Comparison of ENCODE assay signal across 27 cellular contexts in genomic region chr2:62222674-62223073, GRCh38. TPM values are rescaled to one million over a fixed set of nuclear protein-coding genes. Genes with fewer than 3 reads are reported as not detected.
A peak's percentile ranks its signal among the peaks of the same experiment; 100 is the strongest.
DNase-seq lines count a peak whose midpoint lies in the region; ATAC-seq, FAIRE-seq and TF ChIP-seq lines count a peak whose summit lies in the region.
"Had no signal": no experiment of that assay in that cellular context is flagged by ENCODE, and none has a peak within 500 bp of the region (broad histone marks: within the 10 kb centered on the region; RNA-seq: fewer than 3 reads in every experiment).

No MANE protein-coding gene starts in this region.

- no peaks in the 10 kb centered on the region for H3K36me3 ChIP-seq in mucosa of descending colon (ENCODE audit: low read depth)
- H3K36me3 ChIP-seq in gastroesophageal sphincter: peaks cover 0 to 31% of the 10 kb centered on the region in 2 donors
- H3K36me3 ChIP-seq in GM23338 (ENCODE audit: insufficient read depth): peaks cover 12% of the 10 kb centered on the region; the same call in 1 of the 2 replicates
- H3K36me3 ChIP-seq: uterus had no signal

- H3F3A ChIP-seq in GM23338 (replicated peaks; ENCODE audit: low read depth): peaks cover 4% of the 10 kb centered on the region; the same call in 1 of the 2 replicates

- FAIRE-seq in GM12891 (lab: Jason Lieb, UNC): peak; percentile 80
- FAIRE-seq: A549 had no signal

- peaks cover 22% of the 10 kb centered on the region for H4K20me1 ChIP-seq in GM23338 (replicated peaks; ENCODE audit: insufficient read depth)

- H3K27ac Mint-ChIP-seq in activated T-helper 1 cell treated with anti-CD3 and anti-CD28 coated beads, Interleukin-12 subunit alpha, Interleukin-12 subunit beta, Interleukin-2, Interleukin-4 antibody, amounts not matched to agents 30 ng/mL and 10 ng/mL and 1 ng/mL, durations not matched to agents 14 hours and 24 hours and 36 hours: peak overlapping the region; percentile 67
- no peak overlapping the region for H3K27ac Mint-ChIP-seq in GM23338
- H3K27ac Mint-ChIP-seq: brain; stimulated activated memory B cell treated with anti-CD40 and anti-IgM and Interleukin-4, amounts not matched to agents 10 μg/mL and 1 μg/mL and 100 μg/mL, for 72 hours had no signal

- no peak for TF ChIP-seq EP300 in gastroesophageal sphincter (IDR thresholded peaks at IDR 0.05)

- H3K9me3 ChIP-seq in mucosa of descending colon: no peaks in the 10 kb centered on the region
- H3K9me3 ChIP-seq in gastroesophageal sphincter: no peaks in the 10 kb centered on the region
- H3K9me3 ChIP-seq: adrenal gland, testis, uterus had no signal

- H3K4me2 ChIP-seq in GM23338: no peak overlapping the region
- H3K4me2 ChIP-seq: A549, hepatocyte had no signal

- intact Hi-C loops in activated T-helper 1 cell treated with anti-CD3 and anti-CD28 coated beads, Interleukin-12 subunit alpha, Interleukin-12 subunit beta, Interleukin-2, Interleukin-4 antibody, amounts not matched to agents 30 ng/mL and 10 ng/mL and 1 ng/mL, durations not matched to agents 14 hours and 24 hours and 36 hours (cut with micrococcal nuclease): no loop called here
- intact Hi-C loops in mucosa of descending colon (cut with DNase I, micrococcal nuclease): no loop called here

- H3K27ac ChIP-seq in gastroesophageal sphincter: no peak overlapping the region
- H3K27ac ChIP-seq in GM23338 (ENCODE audit: low read depth): no peak overlapping the region
- H3K27ac ChIP-seq: A549, adrenal gland, foreskin keratinocyte, hepatocyte, testis, uterus had no signal

- WGBS in gastroesophageal sphincter (ENCODE audit: low coverage in 1 of 2), 2 donors: 77 to 97% methylated on average over 4 to 7 of the region's 8 CpGs

- no peaks in the 10 kb centered on the region for H3K27me3 ChIP-seq in gastroesophageal sphincter
- H3K27me3 ChIP-seq in GM23338 (ENCODE audit: insufficient read depth): no peaks in the 10 kb centered on the region
- H3K27me3 ChIP-seq: adrenal gland, foreskin keratinocyte, hepatocyte, testis, uterus had no signal

- peaks cover 3% of the 10 kb centered on the region for H3K9me3 Mint-ChIP-seq in activated T-helper 1 cell treated with anti-CD3 and anti-CD28 coated beads, Interleukin-12 subunit alpha, Interleukin-12 subunit beta, Interleukin-2, Interleukin-4 antibody, amounts not matched to agents 30 ng/mL and 10 ng/mL and 1 ng/mL, durations not matched to agents 14 hours and 24 hours and 36 hours
- peaks cover 12% of the 10 kb centered on the region; the same call in 2 of the 3 replicates for H3K9me3 Mint-ChIP-seq in GM23338

- peaks cover 52% of the 10 kb centered on the region for H3K36me3 Mint-ChIP-seq in activated T-helper 1 cell treated with anti-CD3 and anti-CD28 coated beads, Interleukin-12 subunit alpha, Interleukin-12 subunit beta, Interleukin-2, Interleukin-4 antibody, amounts not matched to agents 30 ng/mL and 10 ng/mL and 1 ng/mL, durations not matched to agents 14 hours and 24 hours and 36 hours (ENCODE audit: low read depth)
- H3K36me3 Mint-ChIP-seq in GM23338 (ENCODE audit: low read depth): peaks cover 69% of the 10 kb centered on the region

- TF ChIP-seq POLR2A in GM12891 (IDR thresholded peaks at IDR 0.05; ENCODE audit: low read depth, low read length) (no peak), gastroesophageal sphincter (IDR thresholded peaks at IDR 0.05) (no peak)

- ATAC-seq in mucosa of descending colon: peak; percentile 27
- no peak for ATAC-seq in gastroesophageal sphincter
- no peak for ATAC-seq in GM23338
- ATAC-seq in GM19351 (IDR thresholded peaks at IDR 0.05; ENCODE audit: unreplicated experiment): no peak
- ATAC-seq: A549; foreskin keratinocyte; left lobe of liver; stimulated activated memory B cell treated with anti-CD40 and anti-IgM and Interleukin-4, amounts not matched to agents 10 μg/mL and 1 μg/mL and 100 μg/mL, for 72 hours had no signal

- H3K4me1 Mint-ChIP-seq in activated T-helper 1 cell treated with anti-CD3 and anti-CD28 coated beads, Interleukin-12 subunit alpha, Interleukin-12 subunit beta, Interleukin-2, Interleukin-4 antibody, amounts not matched to agents 30 ng/mL and 10 ng/mL and 1 ng/mL, durations not matched to agents 14 hours and 24 hours and 36 hours (ENCODE audit: low read depth): peaks cover 65% of the 10 kb centered on the region
- no peaks in the 10 kb centered on the region; the same call in 2 of the 3 replicates for H3K4me1 Mint-ChIP-seq in GM23338
- H3K4me1 Mint-ChIP-seq: brain had no signal

- no peaks in the 10 kb centered on the region for H3K4me1 ChIP-seq in mucosa of descending colon (ENCODE audit: low read depth)
- peaks cover 0 to 40% (median 6%) of the 10 kb centered on the region in 3 donors for H3K4me1 ChIP-seq in gastroesophageal sphincter
- H3K4me1 ChIP-seq in GM23338 (ENCODE audit: insufficient read depth): 0 out of 2 replicates have a peak, but pooled peaks cover 4% of the 10 kb centered on the region
- H3K4me1 ChIP-seq: A549, foreskin keratinocyte, testis, uterus had no signal

- peak; percentile 52 for DNase-seq in activated CD8-positive, alpha-beta memory T cell treated with anti-CD3 and anti-CD28 coated beads for 24 hours
- DNase-seq in activated CD8-positive, alpha-beta memory T cell treated with anti-CD3 and anti-CD28 coated beads, Interleukin-2, amount 50 U/mL, for 48 hours: no peak
- DNase-seq in GM12891 (ENCODE audit: insufficient read length, low spot score): no peak
- DNase-seq in activated T-helper 1 cell treated with anti-CD3 and anti-CD28 coated beads, Interleukin-12 subunit alpha, Interleukin-12 subunit beta, Interleukin-2, Interleukin-4 antibody, amounts not matched to agents 30 ng/mL and 10 ng/mL and 1 ng/mL, durations not matched to agents 14 hours and 24 hours and 36 hours (ENCODE audit: low spot score): no peak
- DNase-seq in mucosa of descending colon: no peak
- no peak for DNase-seq in GM23338 (ENCODE audit: low spot score)
- DNase-seq: activated CD4-positive, alpha-beta T cell treated with anti-CD3 and anti-CD28 coated beads, Interleukin-2, amount 50 U/mL, for 4 hours; adrenal gland; COR-L47; DMS79; foreskin keratinocyte; GF-D8; mesendoderm; NCI-H1105; NCI-H2227 treated with DMSO at 0.1 percent for 48 hours; retina; RPMI8226; stimulated activated CD4-positive, alpha-beta T cell treated with anti-CD3 and anti-CD28 coated beads, Interleukin-2, amount 100 ng/mL, for 48 hours; testis; uterus had no signal

- 0 out of 2 replicates have a peak, but pooled peaks cover 4% of the 10 kb centered on the region for H3K9me2 ChIP-seq in GM23338 (ENCODE audit: insufficient read depth)

- no peak overlapping the region for H2AFZ ChIP-seq in GM23338
- H2AFZ ChIP-seq: hepatocyte had no signal

- no peak overlapping the region for H3K4me3 ChIP-seq in mucosa of descending colon
- no peak overlapping the region for H3K4me3 ChIP-seq in gastroesophageal sphincter
- no peak overlapping the region for H3K4me3 ChIP-seq in GM23338
- H3K4me3 ChIP-seq: A549, adrenal gland, hepatocyte, testis, uterus had no signal

- H3K79me2 ChIP-seq in GM23338 (replicated peaks; ENCODE audit: insufficient read depth): peaks cover 88% of the 10 kb centered on the region

- H3K27me3 Mint-ChIP-seq in activated T-helper 1 cell treated with anti-CD3 and anti-CD28 coated beads, Interleukin-12 subunit alpha, Interleukin-12 subunit beta, Interleukin-2, Interleukin-4 antibody, amounts not matched to agents 30 ng/mL and 10 ng/mL and 1 ng/mL, durations not matched to agents 14 hours and 24 hours and 36 hours (ENCODE audit: insufficient read depth): no peaks in the 10 kb centered on the region
- peaks cover 2% of the 10 kb centered on the region for H3K27me3 Mint-ChIP-seq in GM23338 (ENCODE audit: insufficient read depth, low read depth, poor library complexity)
- H3K27me3 Mint-ChIP-seq: stimulated activated memory B cell treated with anti-CD40 and anti-IgM and Interleukin-4, amounts not matched to agents 10 μg/mL and 1 μg/mL and 100 μg/mL, for 72 hours had no signal

- no peak overlapping the region for H3K4me3 Mint-ChIP-seq in activated T-helper 1 cell treated with anti-CD3 and anti-CD28 coated beads, Interleukin-12 subunit alpha, Interleukin-12 subunit beta, Interleukin-2, Interleukin-4 antibody, amounts not matched to agents 30 ng/mL and 10 ng/mL and 1 ng/mL, durations not matched to agents 14 hours and 24 hours and 36 hours
- H3K4me3 Mint-ChIP-seq in GM23338: no peak overlapping the region
- H3K4me3 Mint-ChIP-seq: brain; stimulated activated memory B cell treated with anti-CD40 and anti-IgM and Interleukin-4, amounts not matched to agents 10 μg/mL and 1 μg/mL and 100 μg/mL, for 72 hours had no signal

- no peak for TF ChIP-seq CTCF in mucosa of descending colon (IDR thresholded peaks at IDR 0.05)
- no peak for TF ChIP-seq CTCF in gastroesophageal sphincter (IDR thresholded peaks at IDR 0.05)
- no peak for TF ChIP-seq CTCF in GM23338 (conservative IDR thresholded peaks at IDR 0.05; ENCODE audit: low read depth in 2 of 2)

TF ChIP-seq in GM12891, 5 proteins besides CTCF, POLR2A, EP300 and RAD21:
- TF ChIP-seq POU2F2 (IDR thresholded peaks at IDR 0.05; ENCODE audit: low read depth, low read length) (no peak), PAX5 (IDR thresholded peaks at IDR 0.05; ENCODE audit: insufficient read depth, low read length, severe bottlenecking) (no peak), SPI1 (IDR thresholded peaks at IDR 0.05; ENCODE audit: low read depth, low read length) (peak; percentile 29; the same call in 1 of the 2 replicates), TAF1 (IDR thresholded peaks at IDR 0.05; ENCODE audit: low read depth, low read length) (no peak), POLR2AphosphoS5 (IDR thresholded peaks at IDR 0.05; ENCODE audit: low read depth, low read length) (no peak)
TF ChIP-seq in GM12891: peak in this region for 1.

TF ChIP-seq in GM23338, 12 proteins besides CTCF, POLR2A, EP300 and RAD21:
- no peak for TF ChIP-seq JUNB (IDR thresholded peaks at IDR 0.05; ENCODE audit: unreplicated experiment)
- no peak for TF ChIP-seq ZNF114 (CRISPR knock-in tag; IDR thresholded peaks at IDR 0.05)

RNA-seq across cellular contexts. Expression of gene B3GNT2, which starts 26.8 kb away (rescaled TPM):
- 47.2 TPM for polyA plus RNA-seq in GM12891 (2012; ENCODE audit: low read depth, missing spikeins)
- 32.8 and 37.3 TPM in 2 replicates for total RNA-seq in activated T-helper 1 cell treated with anti-CD3 and anti-CD28 coated beads, Interleukin-12 subunit alpha, Interleukin-12 subunit beta, Interleukin-2, Interleukin-4 antibody, amounts not matched to agents 30 ng/mL and 10 ng/mL and 1 ng/mL, durations not matched to agents 14 hours and 24 hours and 36 hours
- total RNA-seq in mucosa of descending colon (10 to 100 TPM; 27.1 to 44.6 (median 30.0) TPM), gastroesophageal sphincter (10 to 100 TPM; 10.5 to 24.7 (median 14.1) TPM)
- total RNA-seq in GM23338 (2014; rRNA removed; shearing (Covaris generic)): 70.4 and 73.1 TPM in 2 replicates
- 32.3 and 35.5 TPM in 2 replicates for polyA plus RNA-seq in GM23338 (2016; fragmentation: Nextera tagmentation; extraction: Ambion mirVana)
